In the genomic region with DNA sequence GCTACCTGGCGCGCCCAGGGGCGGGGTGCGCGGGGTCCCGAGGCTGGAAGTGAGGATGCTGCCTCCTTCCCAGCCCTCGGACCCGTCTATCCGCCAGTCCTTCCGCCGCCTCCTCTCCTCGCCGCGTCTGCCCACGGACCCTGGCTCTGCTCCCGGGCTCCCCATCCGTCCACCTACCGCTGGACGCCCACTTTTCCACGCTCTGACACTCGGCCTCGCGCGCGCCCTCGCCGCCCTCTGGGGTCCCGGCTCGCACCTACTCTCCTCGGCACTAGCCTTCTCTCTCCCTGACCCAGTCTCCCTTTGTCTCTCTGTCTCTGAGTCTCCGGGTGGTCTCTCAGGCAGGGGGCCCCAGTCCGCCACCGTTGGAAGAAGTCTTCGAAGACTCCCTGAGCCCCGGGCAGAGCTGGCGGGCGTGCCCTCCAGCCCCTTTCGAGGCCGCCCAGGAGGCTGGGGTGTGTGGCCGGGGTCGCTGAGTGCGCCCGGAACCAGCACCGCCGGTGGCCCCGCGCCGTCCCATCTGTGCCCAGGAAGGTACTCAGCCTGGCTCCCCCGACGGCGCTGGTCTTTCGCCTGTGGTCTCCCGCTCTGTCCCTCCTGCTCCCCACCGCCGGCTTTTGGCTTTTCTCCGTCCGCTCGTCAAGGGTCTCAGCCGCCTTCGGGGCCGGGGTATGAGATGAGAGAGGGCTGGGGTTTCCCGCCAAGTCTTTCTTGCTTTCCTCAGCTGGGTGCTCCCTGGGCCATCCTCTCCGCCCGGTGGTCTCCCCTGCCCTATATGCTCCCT, we compare ENCODE assay signal across 9 cellular contexts. TPM values are rescaled to one million over a fixed set of nuclear protein-coding genes. Genes with fewer than 3 reads are reported as not detected.
A peak's percentile ranks its signal among the peaks of the same experiment; 100 is the strongest.
DNase-seq lines count a peak whose midpoint lies in the region; ATAC-seq and TF ChIP-seq lines count a peak whose summit lies in the region.
"Had no signal": no experiment of that assay in that cellular context is flagged by ENCODE, and none has a peak within 500 bp of the region (broad histone marks: within the 10 kb centered on the region; RNA-seq: fewer than 3 reads in every experiment).

No MANE protein-coding gene starts in this region.

- no peaks in the 10 kb centered on the region for H3K36me3 ChIP-seq in iPS DF 6.9 (ENCODE audit: control insufficient read depth, insufficient read depth, low read length)

- peak overlapping the region; percentile 98; the same call in 1 of the 2 replicates for H3K4me3 ChIP-seq in iPS DF 6.9 (ENCODE audit: low read length)

- no peaks in the 10 kb centered on the region for H3K9me3 Mint-ChIP-seq in activated CD4-positive, alpha-beta T cell treated with anti-CD3 and anti-CD28 coated beads for 36 hours (ENCODE audit: low read depth)
- no peaks in the 10 kb centered on the region for H3K9me3 Mint-ChIP-seq in activated CD4-positive, alpha-beta memory T cell treated with anti-CD3 and anti-CD28 coated beads for 36 hours
- H3K9me3 Mint-ChIP-seq in stimulated activated memory B cell treated with anti-CD40 and anti-IgM and Interleukin-4, amounts not matched to agents 10 μg/mL and 1 μg/mL and 100 μg/mL, for 72 hours: no peaks in the 10 kb centered on the region

- no peaks in the 10 kb centered on the region for H3K9me3 ChIP-seq in iPS DF 6.9 (ENCODE audit: control insufficient read depth, insufficient read depth, low read length)

- no peak overlapping the region for H3K27ac Mint-ChIP-seq in activated CD4-positive, alpha-beta T cell treated with anti-CD3 and anti-CD28 coated beads for 36 hours
- no peak overlapping the region for H3K27ac Mint-ChIP-seq in activated CD4-positive, alpha-beta memory T cell treated with anti-CD3 and anti-CD28 coated beads for 36 hours
- no peak overlapping the region for H3K27ac Mint-ChIP-seq in stimulated activated memory B cell treated with anti-CD40 and anti-IgM and Interleukin-4, amounts not matched to agents 10 μg/mL and 1 μg/mL and 100 μg/mL, for 72 hours

- CTCF ChIA-PET in activated CD4-positive, alpha-beta T cell treated with anti-CD3 and anti-CD28 coated beads for 36 hours (lab: Charles Lee): interaction anchor here (0.6 kb wide), 1 partner anchor 44 kb away, joined by 3 read pairs; no protein-coding TSS in a partner anchor
- CTCF ChIA-PET in activated CD4-positive, alpha-beta memory T cell treated with anti-CD3 and anti-CD28 coated beads for 36 hours (lab: Charles Lee): interaction anchor here (1.5 kb wide), 1 partner anchor 28 kb away, joined by 5 read pairs; the partner anchor contains the start of gene FBXO6

- H3K27me3 ChIP-seq in iPS DF 6.9 (ENCODE audit: control insufficient read depth, insufficient read depth, low read length): no peaks in the 10 kb centered on the region

- peaks cover 24% of the 10 kb centered on the region for H3K4me1 Mint-ChIP-seq in activated CD4-positive, alpha-beta T cell treated with anti-CD3 and anti-CD28 coated beads for 36 hours
- peaks cover 20% of the 10 kb centered on the region for H3K4me1 Mint-ChIP-seq in activated CD4-positive, alpha-beta memory T cell treated with anti-CD3 and anti-CD28 coated beads for 36 hours (ENCODE audit: low read depth)
- peaks cover 27% of the 10 kb centered on the region for H3K4me1 Mint-ChIP-seq in stimulated activated memory B cell treated with anti-CD40 and anti-IgM and Interleukin-4, amounts not matched to agents 10 μg/mL and 1 μg/mL and 100 μg/mL, for 72 hours

- H3K4me1 ChIP-seq in iPS DF 6.9 (ENCODE audit: control insufficient read depth, insufficient read depth, low read length): peaks cover 14% of the 10 kb centered on the region

- peaks cover 38% of the 10 kb centered on the region for H3K27me3 Mint-ChIP-seq in activated CD4-positive, alpha-beta T cell treated with anti-CD3 and anti-CD28 coated beads for 36 hours
- H3K27me3 Mint-ChIP-seq in activated CD4-positive, alpha-beta memory T cell treated with anti-CD3 and anti-CD28 coated beads for 36 hours: peaks cover 37% of the 10 kb centered on the region
- H3K27me3 Mint-ChIP-seq in stimulated activated memory B cell treated with anti-CD40 and anti-IgM and Interleukin-4, amounts not matched to agents 10 μg/mL and 1 μg/mL and 100 μg/mL, for 72 hours: peaks cover 72% of the 10 kb centered on the region

- no peak for DNase-seq in activated CD4-positive, alpha-beta T cell treated with anti-CD3 and anti-CD28 coated beads for 36 hours
- no peak for DNase-seq in activated CD4-positive, alpha-beta T cell treated with anti-CD3 and anti-CD28 coated beads, Interleukin-2, amount 50 U/mL, for 1 hour
- DNase-seq in activated CD4-positive, alpha-beta memory T cell treated with anti-CD3 and anti-CD28 coated beads for 36 hours: no peak
- DNase-seq in iPS DF 6.9 (ENCODE audit: low read depth, low spot score): no peak
- DNase-seq in NCI-H345 treated with DMSO at 0.1 percent for 48 hours (lab: John Stamatoyannopoulos, UW; ENCODE audit: unreplicated experiment): no peak
- no peak for DNase-seq in GM20000 (ENCODE audit: low spot score)
- DNase-seq: NCI-H2081 treated with DMSO at 0.1 percent for 48 hours had no signal

- no peaks in the 10 kb centered on the region for H3K36me3 Mint-ChIP-seq in activated CD4-positive, alpha-beta T cell treated with anti-CD3 and anti-CD28 coated beads for 36 hours (ENCODE audit: low read depth)
- no peaks in the 10 kb centered on the region for H3K36me3 Mint-ChIP-seq in activated CD4-positive, alpha-beta memory T cell treated with anti-CD3 and anti-CD28 coated beads for 36 hours
- no peaks in the 10 kb centered on the region for H3K36me3 Mint-ChIP-seq in stimulated activated memory B cell treated with anti-CD40 and anti-IgM and Interleukin-4, amounts not matched to agents 10 μg/mL and 1 μg/mL and 100 μg/mL, for 72 hours

- POLR2A ChIA-PET in activated CD4-positive, alpha-beta T cell treated with anti-CD3 and anti-CD28 coated beads for 36 hours (lab: Charles Lee): interaction anchor here (1.1 kb wide), 1 partner anchor 28 kb away, joined by 3 read pairs; the partner anchor contains the start of gene FBXO6
- POLR2A ChIA-PET in activated CD4-positive, alpha-beta memory T cell treated with anti-CD3 and anti-CD28 coated beads for 36 hours (lab: Charles Lee): interaction anchor here (1.6 kb wide), 1 partner anchor 10 kb away, joined by 3 read pairs; no protein-coding TSS in a partner anchor

- peak overlapping the region; percentile 38 for H3K4me3 Mint-ChIP-seq in activated CD4-positive, alpha-beta T cell treated with anti-CD3 and anti-CD28 coated beads for 36 hours
- peak overlapping the region; percentile 37 for H3K4me3 Mint-ChIP-seq in activated CD4-positive, alpha-beta memory T cell treated with anti-CD3 and anti-CD28 coated beads for 36 hours
- H3K4me3 Mint-ChIP-seq in stimulated activated memory B cell treated with anti-CD40 and anti-IgM and Interleukin-4, amounts not matched to agents 10 μg/mL and 1 μg/mL and 100 μg/mL, for 72 hours: peak overlapping the region; percentile 55

- no CpG with 5 or more reads among the region's 64 CpGs for WGBS in iPS DF 6.9 (ENCODE audit: insufficient coverage, insufficient read length)

- no peak overlapping the region for H3K27ac ChIP-seq in iPS DF 6.9 (ENCODE audit: low read length)

- ATAC-seq in activated CD4-positive, alpha-beta T cell treated with anti-CD3 and anti-CD28 coated beads for 36 hours: no peak
- ATAC-seq in stimulated activated memory B cell treated with anti-CD40 and anti-IgM and Interleukin-4, amounts not matched to agents 10 μg/mL and 1 μg/mL and 100 μg/mL, for 72 hours: no peak
- no peak for ATAC-seq in GM18502 (IDR thresholded peaks at IDR 0.05; ENCODE audit: poor library complexity, unreplicated experiment)

- intact Hi-C loops in activated CD4-positive, alpha-beta T cell treated with anti-CD3 and anti-CD28 coated beads for 36 hours (cut with DNase I, micrococcal nuclease): no loop called here
- intact Hi-C loops in activated CD4-positive, alpha-beta memory T cell treated with anti-CD3 and anti-CD28 coated beads for 36 hours (cut with micrococcal nuclease): no loop called here

- no peak for TF ChIP-seq CTCF in GM20000 (IDR thresholded peaks at IDR 0.05; ENCODE audit: extremely low read depth, missing control alignments)

RNA-seq across cellular contexts. Expression of gene DRAXIN, which starts 0.6 kb away (rescaled TPM):
- total RNA-seq in activated CD4-positive, alpha-beta T cell treated with anti-CD3 and anti-CD28 coated beads for 36 hours: under 1 TPM; 0.02 to 0.04 TPM
- under 1 TPM; 0.05 to 0.07 TPM for total RNA-seq in activated CD4-positive, alpha-beta memory T cell treated with anti-CD3 and anti-CD28 coated beads for 36 hours

RNA-seq across cellular contexts. Expression of gene MAD2L2, which starts 11.2 kb away (rescaled TPM):
- total RNA-seq in activated CD4-positive, alpha-beta T cell treated with anti-CD3 and anti-CD28 coated beads for 36 hours: 10 to 100 TPM; 70.4 to 71.5 TPM
- total RNA-seq in activated CD4-positive, alpha-beta memory T cell treated with anti-CD3 and anti-CD28 coated beads for 36 hours: 10 to 100 TPM; 88.5 to 93.2 TPM

RNA-seq across cellular contexts. Expression of gene FBXO6, which starts 28.1 kb away (rescaled TPM):
- 10 to 100 TPM in 1 of 2 experiments, 1 to 10 TPM in 1; 10.0 to 12.0 TPM for total RNA-seq in activated CD4-positive, alpha-beta T cell treated with anti-CD3 and anti-CD28 coated beads for 36 hours
- total RNA-seq in activated CD4-positive, alpha-beta memory T cell treated with anti-CD3 and anti-CD28 coated beads for 36 hours: 10 to 100 TPM; 14.1 to 15.1 TPM

RNA-seq across cellular contexts. Expression of gene FBXO44, which starts 37.4 kb away (rescaled TPM):
- 10 to 100 TPM; 20.2 to 21.8 TPM for total RNA-seq in activated CD4-positive, alpha-beta T cell treated with anti-CD3 and anti-CD28 coated beads for 36 hours
- total RNA-seq in activated CD4-positive, alpha-beta memory T cell treated with anti-CD3 and anti-CD28 coated beads for 36 hours: 10 to 100 TPM; 16.8 to 18.6 TPM

RNA-seq across cellular contexts. Expression of gene FBXO2, which starts 37.9 kb away (rescaled TPM):
- total RNA-seq in activated CD4-positive, alpha-beta T cell treated with anti-CD3 and anti-CD28 coated beads for 36 hours: 1 to 10 TPM; 1.6 to 2.1 TPM
- total RNA-seq in activated CD4-positive, alpha-beta memory T cell treated with anti-CD3 and anti-CD28 coated beads for 36 hours: 1 to 10 TPM; 1.8 to 2.5 TPM
